ENCODE assay signal across 28 cellular contexts in genomic region chr20:63756648-63756991, GRCh38. TPM values are rescaled to one million over a fixed set of nuclear protein-coding genes. Genes with fewer than 3 reads are reported as not detected.
DNase-seq lines count a peak whose midpoint lies in the region; ATAC-seq and TF ChIP-seq lines count a peak whose summit lies in the region.
"Had no signal": no experiment of that assay in that cellular context is flagged by ENCODE, and none has a peak within 500 bp of the region (broad histone marks: within the 10 kb centered on the region; RNA-seq: fewer than 3 reads in every experiment).

No MANE protein-coding gene starts in this region.

- intact Hi-C loops in IMR-90 (cut with micrococcal nuclease) = no loop called here
- intact Hi-C loops in activated CD8-positive, alpha-beta T cell treated with anti-CD3 and anti-CD28 coated beads for 36 hours (cut with micrococcal nuclease) = no loop called here

- no peaks in the 10 kb centered on the region for H3K4me1 ChIP-seq in IMR-90 (ENCODE audit: control insufficient read depth, insufficient read depth, low read length)
- H3K4me1 ChIP-seq: ascending aorta, gastrocnemius medialis had no signal

- no peak overlapping the region for H3K27ac ChIP-seq in IMR-90 (ENCODE audit: insufficient read depth, low read length)
- H3K27ac ChIP-seq: ascending aorta, gastrocnemius medialis, PC-9 had no signal

- no peak overlapping the region for H2AFZ ChIP-seq in IMR-90 (replicated peaks; ENCODE audit: low read length, poor library complexity)
- H2AFZ ChIP-seq: PC-9 had no signal

- no CpG with 5 or more reads among the region's 8 CpGs for WGBS in IMR-90 (ENCODE audit: extremely low coverage in 2 of 2, insufficient read length in 1 of 2), 2 experiments

- peak; percentile 65 for DNase-seq in activated CD4-positive, alpha-beta T cell treated with anti-CD3 and anti-CD28 coated beads, Interleukin-2, amount 10 ng/mL, durations not matched to agents 7 days and 5 days
- no peak for DNase-seq in activated CD4-positive, alpha-beta T cell treated with anti-CD3 and anti-CD28 coated beads, Interleukin-2, amount 50 U/mL, for 1 hour
- no peak for DNase-seq in IMR-90
- peak; percentile 50 for DNase-seq in activated CD8-positive, alpha-beta T cell treated with anti-CD3 and anti-CD28 coated beads for 36 hours
- peak; percentile 46 for DNase-seq in natural killer cell treated with Interleukin-12 subunit alpha and Interleukin-12 subunit beta and Interleukin-15 and Interleukin-18, amount 100 ng/mL, for 72 hours (ENCODE audit: low spot score)
- DNase-seq in NCI-H128 (lab: John Stamatoyannopoulos, UW; ENCODE audit: unreplicated experiment) = no peak
- DNase-seq: activated CD4-positive, alpha-beta T cell treated with anti-CD3 and anti-CD28 coated beads for 48 hours; dermis blood vessel endothelial cell; gastrocnemius medialis; H7; hippocampal formation; KG1; mesendoderm; NCI-H1694 treated with DMSO at 0.1 percent for 48 hours; NCI-H2171; NCI-H526; NK-92 treated with Interleukin-12 subunit alpha and Interleukin-12 subunit beta, amount 100 ng/mL, for 24 hours; PC-9; Right ventricle myocardium superior; stimulated activated CD8-positive, alpha-beta memory T cell treated with anti-CD3 and anti-CD28 coated beads, Interleukin-4, amount 100 ng/mL, for 48 hours; trophoblast cell had no signal

- TF ChIP-seq RAD21 in IMR-90 (IDR thresholded peaks at IDR 0.05; ENCODE audit: low read length) = no peak

- no peak overlapping the region for H2BK5ac ChIP-seq in IMR-90 (ENCODE audit: low read depth, low read length, poor library complexity, severe bottlenecking)

- peak overlapping the region; percentile 76 for H2AK9ac ChIP-seq in IMR-90 (replicated peaks; ENCODE audit: low read depth, low read length, poor library complexity)

- no peak overlapping the region for H2BK15ac ChIP-seq in IMR-90 (ENCODE audit: low read depth, low read length)

- no peak overlapping the region for H3K18ac ChIP-seq in IMR-90 (ENCODE audit: low read depth, low read length)

- no peak overlapping the region for H4K5ac ChIP-seq in IMR-90 (ENCODE audit: low read depth, low read length)

- TF ChIP-seq POLR2A in IMR-90 (IDR thresholded peaks at IDR 0.05; ENCODE audit: low read depth, low read length) = no peak

- POLR2A ChIA-PET in activated CD4-positive, alpha-beta T cell treated with anti-CD3 and anti-CD28 coated beads, Interleukin-2, amount 10 ng/mL, durations not matched to agents 7 days and 5 days (lab: Charles Lee) = no interaction called here
- POLR2A ChIA-PET in IMR-90 (lab: Charles Lee; ENCODE audit: unreplicated experiment) = interaction anchor here (0.6 kb wide), 1 partner anchor 10 kb away, joined by 4 read pairs; no protein-coding TSS in a partner anchor
- POLR2A ChIA-PET in activated CD8-positive, alpha-beta T cell treated with anti-CD3 and anti-CD28 coated beads for 36 hours (lab: Charles Lee) = no interaction called here

- no peak overlapping the region for H3K23ac ChIP-seq in IMR-90 (ENCODE audit: low read depth, low read length)

- H3K27me3 ChIP-seq in IMR-90 (ENCODE audit: control insufficient read depth, insufficient read depth, low read length) = no peaks in the 10 kb centered on the region
- H3K27me3 ChIP-seq: ascending aorta, gastrocnemius medialis had no signal

- in situ Hi-C loops in IMR-90 (cut with MboI; ENCODE audit: low sequenced_read_pairs) = no loop called here

- H4K91ac ChIP-seq in IMR-90 (ENCODE audit: insufficient read depth, low read depth, low read length) = no peak overlapping the region

- dilution Hi-C loops in IMR-90 (cut with HindIII; ENCODE audit: low sequenced_read_pairs, unreplicated experiment) = no loop called here

- no peaks in the 10 kb centered on the region for H3K9me3 Mint-ChIP-seq in activated CD4-positive, alpha-beta T cell treated with anti-CD3 and anti-CD28 coated beads, Interleukin-2, amount 10 ng/mL, durations not matched to agents 7 days and 5 days
- H3K9me3 Mint-ChIP-seq in activated CD8-positive, alpha-beta T cell treated with anti-CD3 and anti-CD28 coated beads for 36 hours = no peaks in the 10 kb centered on the region
- H3K9me3 Mint-ChIP-seq in natural killer cell treated with Interleukin-12 subunit alpha and Interleukin-12 subunit beta and Interleukin-15 and Interleukin-18, amount 100 ng/mL, for 72 hours = no peaks in the 10 kb centered on the region
- H3K9me3 Mint-ChIP-seq: activated T-helper 2 cell treated with anti-CD3 and anti-CD28 coated beads, Interferon-gamma antibody, Interleukin-2, Interleukin-4, amounts not matched to agents 10 μg/mL and 5 μg/mL and 100 μg/mL, durations not matched to agents 14 hours and 24 hours and 36 hours; CD8-positive, alpha-beta memory T cell had no signal

- H3K4me3 ChIP-seq in IMR-90 (ENCODE audit: insufficient read depth, low read depth, low read length) = no peak overlapping the region
- H3K4me3 ChIP-seq: ascending aorta, gastrocnemius medialis, PC-9 had no signal

- H3K79me1 ChIP-seq in IMR-90 (ENCODE audit: low read depth in 1 of 2, low read length in 2 of 2) = peaks cover 0 to 7% of the 10 kb centered on the region in 2 experiments; a peak in 1 of 4 replicates

- H3K4me3 Mint-ChIP-seq in activated CD4-positive, alpha-beta T cell treated with anti-CD3 and anti-CD28 coated beads, Interleukin-2, amount 10 ng/mL, durations not matched to agents 7 days and 5 days = no peak overlapping the region
- H3K4me3 Mint-ChIP-seq in activated CD8-positive, alpha-beta T cell treated with anti-CD3 and anti-CD28 coated beads for 36 hours = no peak overlapping the region
- H3K4me3 Mint-ChIP-seq in natural killer cell treated with Interleukin-12 subunit alpha and Interleukin-12 subunit beta and Interleukin-15 and Interleukin-18, amount 100 ng/mL, for 72 hours = peak overlapping the region; percentile 30
- H3K4me3 Mint-ChIP-seq: activated naive CD8-positive, alpha-beta T cell had no signal

- 0 out of 2 replicates have a peak, but pooled peaks cover 4% of the 10 kb centered on the region for H3K9me1 ChIP-seq in IMR-90 (ENCODE audit: insufficient read depth, low read length)

- no peak overlapping the region for H2AK5ac ChIP-seq in IMR-90 (ENCODE audit: low read depth, low read length)

- no peak overlapping the region for H2BK20ac ChIP-seq in IMR-90 (ENCODE audit: low read depth, low read length)

- no peak overlapping the region for H3K4ac ChIP-seq in IMR-90 (ENCODE audit: low read depth, low read length)

- H3K56ac ChIP-seq in IMR-90 (ENCODE audit: extremely low read depth, insufficient read depth, low read length) = no peak overlapping the region

- H3K4me2 ChIP-seq in IMR-90 (ENCODE audit: low read depth, low read length) = no peak overlapping the region
- H3K4me2 ChIP-seq: PC-9 had no signal

- ATAC-seq in IMR-90 (ENCODE audit: low read depth) = no peak
- peak; percentile 61 for ATAC-seq in activated CD8-positive, alpha-beta T cell treated with anti-CD3 and anti-CD28 coated beads for 36 hours
- ATAC-seq in natural killer cell treated with Interleukin-12 subunit alpha and Interleukin-12 subunit beta and Interleukin-15 and Interleukin-18, amount 100 ng/mL, for 72 hours = peak; percentile 69 to 96
- ATAC-seq in HG03521 (IDR thresholded peaks at IDR 0.05; ENCODE audit: unreplicated experiment) = no peak
- no peak for ATAC-seq in GM21717 (IDR thresholded peaks at IDR 0.05; ENCODE audit: unreplicated experiment)
- ATAC-seq: gastrocnemius medialis, left lobe of liver had no signal

- peaks cover 23% of the 10 kb centered on the region for H3K4me1 Mint-ChIP-seq in activated CD4-positive, alpha-beta T cell treated with anti-CD3 and anti-CD28 coated beads, Interleukin-2, amount 10 ng/mL, durations not matched to agents 7 days and 5 days
- peaks cover 11% of the 10 kb centered on the region for H3K4me1 Mint-ChIP-seq in activated CD8-positive, alpha-beta T cell treated with anti-CD3 and anti-CD28 coated beads for 36 hours (ENCODE audit: low read depth)
- H3K4me1 Mint-ChIP-seq in natural killer cell treated with Interleukin-12 subunit alpha and Interleukin-12 subunit beta and Interleukin-15 and Interleukin-18, amount 100 ng/mL, for 72 hours (ENCODE audit: low read depth in 2 of 2) = peaks cover 14 to 31% of the 10 kb centered on the region in 2 donors

- H3K9me3 ChIP-seq in IMR-90 (ENCODE audit: control insufficient read depth, insufficient read depth, low read length) = no peaks in the 10 kb centered on the region
- H3K9me3 ChIP-seq: ascending aorta, gastrocnemius medialis had no signal

- no peak overlapping the region for H4K8ac ChIP-seq in IMR-90 (ENCODE audit: low read depth in 2 of 2, low read length in 2 of 2)

- peak overlapping the region; percentile 16 for H3K27ac Mint-ChIP-seq in activated CD4-positive, alpha-beta T cell treated with anti-CD3 and anti-CD28 coated beads, Interleukin-2, amount 10 ng/mL, durations not matched to agents 7 days and 5 days
- no peak overlapping the region for H3K27ac Mint-ChIP-seq in activated CD8-positive, alpha-beta T cell treated with anti-CD3 and anti-CD28 coated beads for 36 hours
- H3K27ac Mint-ChIP-seq in natural killer cell treated with Interleukin-12 subunit alpha and Interleukin-12 subunit beta and Interleukin-15 and Interleukin-18, amount 100 ng/mL, for 72 hours = peak overlapping the region in 1 of 2 donors; percentile 46
- H3K27ac Mint-ChIP-seq: activated naive CD8-positive, alpha-beta T cell; activated T-helper 2 cell treated with anti-CD3 and anti-CD28 coated beads, Interferon-gamma antibody, Interleukin-2, Interleukin-4, amounts not matched to agents 10 μg/mL and 5 μg/mL and 100 μg/mL, durations not matched to agents 14 hours and 24 hours and 36 hours had no signal

- H3K27me3 Mint-ChIP-seq in activated CD4-positive, alpha-beta T cell treated with anti-CD3 and anti-CD28 coated beads, Interleukin-2, amount 10 ng/mL, durations not matched to agents 7 days and 5 days = peaks cover 7% of the 10 kb centered on the region
- H3K27me3 Mint-ChIP-seq in activated CD8-positive, alpha-beta T cell treated with anti-CD3 and anti-CD28 coated beads for 36 hours = no peaks in the 10 kb centered on the region
- no peaks in the 10 kb centered on the region for H3K27me3 Mint-ChIP-seq in natural killer cell treated with Interleukin-12 subunit alpha and Interleukin-12 subunit beta and Interleukin-15 and Interleukin-18, amount 100 ng/mL, for 72 hours
- H3K27me3 Mint-ChIP-seq: activated naive CD8-positive, alpha-beta T cell; CD8-positive, alpha-beta memory T cell had no signal

- H3K14ac ChIP-seq in IMR-90 (replicated peaks; ENCODE audit: low read depth, low read length) = no peak overlapping the region

- H3K9ac ChIP-seq in IMR-90 (ENCODE audit: low read depth, low read length) = no peak overlapping the region

- H3K36me3 ChIP-seq in IMR-90 (ENCODE audit: control insufficient read depth, insufficient read depth, low read length) = peaks cover 5% of the 10 kb centered on the region; the same call in 1 of the 2 replicates
- H3K36me3 ChIP-seq: ascending aorta, gastrocnemius medialis had no signal

- no peak for TF ChIP-seq CTCF in IMR-90 (conservative IDR thresholded peaks at IDR 0.05; ENCODE audit: low read depth, low read length)
- no peak for TF ChIP-seq CTCF in activated CD8-positive, alpha-beta T cell treated with anti-CD3 and anti-CD28 coated beads for 36 hours (IDR thresholded peaks at IDR 0.05)

- no peak overlapping the region for H2BK120ac ChIP-seq in IMR-90 (ENCODE audit: low read depth, low read length)

- no peaks in the 10 kb centered on the region for H3K36me3 Mint-ChIP-seq in activated CD4-positive, alpha-beta T cell treated with anti-CD3 and anti-CD28 coated beads, Interleukin-2, amount 10 ng/mL, durations not matched to agents 7 days and 5 days (ENCODE audit: low read depth)
- no peaks in the 10 kb centered on the region for H3K36me3 Mint-ChIP-seq in activated CD8-positive, alpha-beta T cell treated with anti-CD3 and anti-CD28 coated beads for 36 hours (ENCODE audit: low read depth)
- no peaks in the 10 kb centered on the region for H3K36me3 Mint-ChIP-seq in natural killer cell treated with Interleukin-12 subunit alpha and Interleukin-12 subunit beta and Interleukin-15 and Interleukin-18, amount 100 ng/mL, for 72 hours
- H3K36me3 Mint-ChIP-seq: activated naive CD8-positive, alpha-beta T cell; CD8-positive, alpha-beta memory T cell had no signal

- no TSS peak for BruUV-seq in IMR-90 (replicated peaks; lab: Mats Ljungman, UMichigan)

- H4K20me1 ChIP-seq in IMR-90 (ENCODE audit: insufficient read depth, low read length) = no peaks in the 10 kb centered on the region

- CTCF ChIA-PET in activated CD4-positive, alpha-beta T cell treated with anti-CD3 and anti-CD28 coated beads, Interleukin-2, amount 10 ng/mL, durations not matched to agents 7 days and 5 days (lab: Charles Lee) = no interaction called here
- CTCF ChIA-PET in IMR-90 (lab: Yijun Ruan, JAX) = no interaction called here
- CTCF ChIA-PET in activated CD8-positive, alpha-beta T cell treated with anti-CD3 and anti-CD28 coated beads for 36 hours (lab: Charles Lee) = interaction anchor here (1.4 to 1.8 kb wide), 2 partner anchors 13 to 19 kb away, joined by 3 to 8 read pairs; no protein-coding TSS in a partner anchor

RNA-seq across cellular contexts. Expression of gene SLC2A4RG, which starts 17.0 kb away (rescaled TPM):
- total RNA-seq in activated CD4-positive, alpha-beta T cell treated with anti-CD3 and anti-CD28 coated beads, Interleukin-2, amount 10 ng/mL, durations not matched to agents 7 days and 5 days = 100 to 1,000 TPM; 105 to 129 TPM
- 5.0 and 8.1 TPM in 2 replicates for total RNA-seq in IMR-90 (2012; rRNA removed)
- 50.3 and 71.4 TPM in 2 replicates for polyA plus RNA-seq in IMR-90 (2012; rRNA removed)
- 56.6 and 65.4 TPM in 2 replicates for polyA plus RNA-seq in IMR-90 (2012; cell fraction: cytosol; rRNA removed)
- 199 and 567 TPM in 2 replicates for polyA plus RNA-seq in IMR-90 (2012; cell fraction: nucleus; rRNA removed; ENCODE audit: low replicate concordance)
- 10 to 100 TPM; 38.5 to 39.8 TPM for total RNA-seq in activated CD8-positive, alpha-beta T cell treated with anti-CD3 and anti-CD28 coated beads for 36 hours
- 10 to 100 TPM; 21.0 to 31.1 TPM for total RNA-seq in natural killer cell treated with Interleukin-12 subunit alpha and Interleukin-12 subunit beta and Interleukin-15 and Interleukin-18, amount 100 ng/mL, for 72 hours

RNA-seq across cellular contexts. Expression of gene LIME1, which starts 20.2 kb away (rescaled TPM):
- 100 to 1,000 TPM; 253 to 302 TPM for total RNA-seq in activated CD4-positive, alpha-beta T cell treated with anti-CD3 and anti-CD28 coated beads, Interleukin-2, amount 10 ng/mL, durations not matched to agents 7 days and 5 days
- total RNA-seq in IMR-90 (2012; rRNA removed) = 0.28 and 0.36 TPM in 2 replicates
- 7.8 and 11.9 TPM in 2 replicates for polyA plus RNA-seq in IMR-90 (2012; rRNA removed)
- polyA plus RNA-seq in IMR-90 (2012; cell fraction: cytosol; rRNA removed) = 3.9 and 6.3 TPM in 2 replicates
- polyA plus RNA-seq in IMR-90 (2012; cell fraction: nucleus; rRNA removed; ENCODE audit: low replicate concordance) = 79.5 and 363 TPM in 2 replicates
- 10 to 100 TPM; 15.5 to 16.8 TPM for total RNA-seq in activated CD8-positive, alpha-beta T cell treated with anti-CD3 and anti-CD28 coated beads for 36 hours
- 10 to 100 TPM in 1 of 2 donors, 1 to 10 TPM in 1; 9.3 to 15.7 TPM for total RNA-seq in natural killer cell treated with Interleukin-12 subunit alpha and Interleukin-12 subunit beta and Interleukin-15 and Interleukin-18, amount 100 ng/mL, for 72 hours

RNA-seq across cellular contexts. Expression of gene ZGPAT, which starts 48.8 kb away (rescaled TPM):
- total RNA-seq in activated CD4-positive, alpha-beta T cell treated with anti-CD3 and anti-CD28 coated beads, Interleukin-2, amount 10 ng/mL, durations not matched to agents 7 days and 5 days = 10 to 100 TPM; 37.3 to 43.3 TPM
- 13.4 and 15.6 TPM in 2 replicates for total RNA-seq in IMR-90 (2012; rRNA removed)
- 20.2 and 21.1 TPM in 2 replicates for polyA plus RNA-seq in IMR-90 (2012; rRNA removed)
- polyA plus RNA-seq in IMR-90 (2012; cell fraction: cytosol; rRNA removed) = 18.9 and 24.7 TPM in 2 replicates
- 80.8 and 206 TPM in 2 replicates for polyA plus RNA-seq in IMR-90 (2012; cell fraction: nucleus; rRNA removed; ENCODE audit: low replicate concordance)
- 10 to 100 TPM; 22.4 to 22.5 TPM for total RNA-seq in activated CD8-positive, alpha-beta T cell treated with anti-CD3 and anti-CD28 coated beads for 36 hours
- 10 to 100 TPM; 40.8 to 53.0 TPM for total RNA-seq in natural killer cell treated with Interleukin-12 subunit alpha and Interleukin-12 subunit beta and Interleukin-15 and Interleukin-18, amount 100 ng/mL, for 72 hours

RNA-seq across cellular contexts. Expression of gene ARFRP1, which starts 48.8 kb away (rescaled TPM):
- total RNA-seq in activated CD4-positive, alpha-beta T cell treated with anti-CD3 and anti-CD28 coated beads, Interleukin-2, amount 10 ng/mL, durations not matched to agents 7 days and 5 days = 10 to 100 TPM; 52.7 to 64.5 TPM
- 25.3 and 29.2 TPM in 2 replicates for total RNA-seq in IMR-90 (2012; rRNA removed)
- 36.3 and 36.6 TPM in 2 replicates for polyA plus RNA-seq in IMR-90 (2012; rRNA removed)
- polyA plus RNA-seq in IMR-90 (2012; cell fraction: cytosol; rRNA removed) = 36.7 and 61.6 TPM in 2 replicates
- 102 and 139 TPM in 2 replicates for polyA plus RNA-seq in IMR-90 (2012; cell fraction: nucleus; rRNA removed; ENCODE audit: low replicate concordance)
- total RNA-seq in activated CD8-positive, alpha-beta T cell treated with anti-CD3 and anti-CD28 coated beads for 36 hours = 10 to 100 TPM; 41.7 to 44.2 TPM
- 10 to 100 TPM; 52.4 to 87.0 TPM for total RNA-seq in natural killer cell treated with Interleukin-12 subunit alpha and Interleukin-12 subunit beta and Interleukin-15 and Interleukin-18, amount 100 ng/mL, for 72 hours

Comparison
In these comparisons a context has a peak if more than half of its experiments do, and no peak if none do; other contexts are left out.
1. DNase-seq: peak in activated CD4-positive, alpha-beta T cell treated with anti-CD3 and anti-CD28 coated beads, Interleukin-2, amount 10 ng/mL, durations not matched to agents 7 days and 5 days (single experiment), activated CD8-positive, alpha-beta T cell treated with anti-CD3 and anti-CD28 coated beads for 36 hours (single experiment) and natural killer cell treated with Interleukin-12 subunit alpha and Interleukin-12 subunit beta and Interleukin-15 and Interleukin-18, amount 100 ng/mL, for 72 hours (single experiment); none in activated CD4-positive, alpha-beta T cell treated with anti-CD3 and anti-CD28 coated beads, Interleukin-2, amount 50 U/mL, for 1 hour (single experiment), IMR-90 (single experiment) and NCI-H128 (single experiment).
2. ATAC-seq: peak in activated CD8-positive, alpha-beta T cell treated with anti-CD3 and anti-CD28 coated beads for 36 hours (single experiment) and natural killer cell treated with Interleukin-12 subunit alpha and Interleukin-12 subunit beta and Interleukin-15 and Interleukin-18, amount 100 ng/mL, for 72 hours (2 of 2); none in IMR-90 (single experiment), HG03521 (single experiment) and GM21717 (single experiment).
3. RNA of gene LIME1, which starts 20.2 kb away (total RNA-seq): 253 to 302 TPM in activated CD4-positive, alpha-beta T cell treated with anti-CD3 and anti-CD28 coated beads, Interleukin-2, amount 10 ng/mL, durations not matched to agents 7 days and 5 days; 15.5 to 16.8 TPM in activated CD8-positive, alpha-beta T cell treated with anti-CD3 and anti-CD28 coated beads for 36 hours, 9.3 to 15.7 TPM in natural killer cell treated with Interleukin-12 subunit alpha and Interleukin-12 subunit beta and Interleukin-15 and Interleukin-18, amount 100 ng/mL, for 72 hours and 0.28 to 0.36 TPM in IMR-90; every median in the first group is over 10 times any median in the second.